In the genomic region with DNA sequence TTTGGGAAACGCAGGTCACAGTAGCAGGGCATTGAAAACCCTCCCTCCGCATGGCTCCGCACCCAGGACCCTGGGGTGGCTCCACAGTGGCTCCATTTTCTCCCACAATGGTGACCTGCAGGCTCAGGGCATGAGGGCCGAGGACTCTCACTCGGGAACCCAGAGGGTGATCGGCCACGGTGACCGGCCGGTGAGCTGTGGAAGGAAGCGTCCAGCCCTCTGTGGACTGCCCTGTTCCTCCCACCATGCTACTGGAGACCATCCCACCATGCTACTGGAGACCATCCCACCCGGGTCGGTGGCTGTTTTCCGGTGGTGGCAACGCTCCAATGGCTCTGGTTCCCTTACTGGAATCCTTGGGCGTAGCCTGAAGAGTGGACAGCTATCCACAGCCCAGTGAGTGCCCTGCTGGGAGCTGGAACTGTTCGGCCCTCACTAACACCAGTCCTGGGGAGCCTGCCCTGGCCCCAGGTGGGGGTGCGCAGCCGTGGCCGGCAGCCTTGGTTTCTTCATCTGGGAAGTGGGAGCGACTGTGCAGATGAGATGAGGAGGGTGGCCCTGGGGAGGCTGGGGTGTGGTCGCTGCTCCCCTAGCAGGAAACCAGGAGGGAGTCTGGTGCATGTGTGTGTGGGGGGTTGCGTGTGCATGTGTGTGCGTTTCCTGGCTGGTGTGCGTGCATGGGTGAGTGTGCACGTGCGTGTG, we compare ENCODE assay signal across 31 cellular contexts. TPM values are rescaled to one million over a fixed set of nuclear protein-coding genes. Genes with fewer than 3 reads are reported as not detected.
DNase-seq lines count a peak whose midpoint lies in the region; ATAC-seq and TF ChIP-seq lines count a peak whose summit lies in the region.
"Had no signal": no experiment of that assay in that cellular context is flagged by ENCODE, and none has a peak within 500 bp of the region (broad histone marks: within the 10 kb centered on the region; RNA-seq: fewer than 3 reads in every experiment).

No MANE protein-coding gene starts in this region.

- H3K27ac ChIP-seq in layer of hippocampus (ENCODE audit: low read depth, low read length) (peak overlapping the region; percentile 65), trophoblast cell (ENCODE audit: low read depth, low read length) (no peak overlapping the region), gastroesophageal sphincter (no peak overlapping the region)
- H3K27ac ChIP-seq: SJCRH30 had no signal

- peaks cover 7% of the 10 kb centered on the region for H3K9me3 ChIP-seq in trophoblast cell (ENCODE audit: insufficient read depth, low read depth, low read length)
- no peaks in the 10 kb centered on the region for H3K9me3 ChIP-seq in gastroesophageal sphincter
- H3K9me3 ChIP-seq: mucosa of descending colon, pancreas, SJCRH30, testis had no signal

- no peak overlapping the region for H2AFZ ChIP-seq in trophoblast cell (ENCODE audit: insufficient read depth, low read length, poor library complexity)

- TF ChIP-seq CTCF in gastroesophageal sphincter (IDR thresholded peaks at IDR 0.05), result no peak

- intact Hi-C loops in left cardiac atrium (cut with DNase I), result no loop called here
- intact Hi-C loops in Right ventricle myocardium inferior (cut with DNase I), result no loop called here

- no peak overlapping the region for H3K4ac ChIP-seq in trophoblast cell (ENCODE audit: low read depth, low read length)

- peaks cover 3% of the 10 kb centered on the region for H3K27me3 ChIP-seq in layer of hippocampus (ENCODE audit: control insufficient read depth, insufficient read depth, low read length)
- no peaks in the 10 kb centered on the region for H3K27me3 ChIP-seq in trophoblast cell (ENCODE audit: insufficient read depth, low read length)
- peaks cover 3% of the 10 kb centered on the region for H3K27me3 ChIP-seq in gastroesophageal sphincter
- H3K27me3 ChIP-seq: pancreas, testis had no signal

- TF ChIP-seq POLR2A in gastroesophageal sphincter (IDR thresholded peaks at IDR 0.05), result no peak

- WGBS in trophoblast cell (ENCODE audit: extremely low coverage, insufficient coverage, insufficient read length), result no CpG with 5 or more reads among the region's 26 CpGs
- WGBS in gastroesophageal sphincter (ENCODE audit: low coverage in 1 of 2), 2 donors, result 92% methylated on average over 2 of the region's 26 CpGs; no CpG with 5 or more reads in 1 of the 2 donors

- no peak overlapping the region for H3K9ac ChIP-seq in trophoblast cell (ENCODE audit: low read length)

- no peak overlapping the region for H4K8ac ChIP-seq in trophoblast cell (ENCODE audit: low read depth, low read length)

- H4K91ac ChIP-seq in trophoblast cell (ENCODE audit: low read depth, low read length), result no peak overlapping the region

- H2AK5ac ChIP-seq in trophoblast cell (ENCODE audit: low read length), result no peak overlapping the region

- TF ChIP-seq EP300 in gastroesophageal sphincter (IDR thresholded peaks at IDR 0.05), result no peak

- no peak overlapping the region for H2BK120ac ChIP-seq in trophoblast cell (ENCODE audit: insufficient read depth, low read length, poor library complexity)

- H3K14ac ChIP-seq in trophoblast cell (ENCODE audit: low read length), result no peak overlapping the region

- no peak overlapping the region for H3K4me2 ChIP-seq in trophoblast cell (ENCODE audit: low read length)

- no peak overlapping the region for H2BK5ac ChIP-seq in trophoblast cell (ENCODE audit: low read depth, low read length, poor library complexity)

- DNase-seq in left cardiac atrium (peak; percentile 37), Right ventricle myocardium inferior (ENCODE audit: missing footprints) (no peak), trophoblast cell (no peak), GOT3 (lab: John Stamatoyannopoulos, UW) (no peak), KG1 (lab: John Stamatoyannopoulos, UW) (no peak), NCI-H748 (lab: John Stamatoyannopoulos, UW; ENCODE audit: unreplicated experiment) (no peak)
- DNase-seq: 8988T; activated CD4-positive, alpha-beta T cell treated with anti-CD3 and anti-CD28 coated beads, Interleukin-2, amount 50 U/mL, for 1 hour; activated CD4-positive, CD25-positive, alpha-beta regulatory T cell; activated gamma-delta T cell; activated naive CD8-positive, alpha-beta T cell treated with anti-CD3 and anti-CD28 coated beads, Interleukin-2, amount 10 ng/mL, durations not matched to agents 7 days and 5 days; activated T-cell treated with anti-CD3 and anti-CD28 coated beads, Interleukin-2, amount 50 U/mL, for 4 hours; Calu3; central memory CD4-positive, alpha-beta T cell; DND-41; endodermal cell; GF-D8; mucosa of descending colon; natural killer cell; NCI-H1048; NCI-H2107; NCI-H748 treated with DMSO at 0.1 percent for 48 hours; pancreas; SJCRH30; small intestine; stimulated activated naive CD4-positive, alpha-beta T cell; testis had no signal

- no peaks in the 10 kb centered on the region for H3K79me2 ChIP-seq in trophoblast cell (ENCODE audit: control insufficient read depth, insufficient read depth, low read length, poor library complexity)

- H4K12ac ChIP-seq in trophoblast cell (ENCODE audit: low read depth, low read length), result no peak overlapping the region

- no peaks in the 10 kb centered on the region for H3K79me1 ChIP-seq in trophoblast cell (ENCODE audit: low read length)

- H3K4me1 ChIP-seq in trophoblast cell (ENCODE audit: control insufficient read depth in 1 of 2, insufficient read depth in 2 of 2, low read length in 2 of 2) (no peaks in the 10 kb centered on the region), gastroesophageal sphincter (peaks cover 0 to 39% (median 6%) of the 10 kb centered on the region in 3 donors)
- H3K4me1 ChIP-seq: SJCRH30 had no signal

- H3K4me3 ChIP-seq in trophoblast cell (ENCODE audit: low read depth, low read length) (peak overlapping the region; percentile 37), gastroesophageal sphincter (no peak overlapping the region)
- H3K4me3 ChIP-seq: mucosa of descending colon, pancreas, SJCRH30, testis had no signal

- no peak overlapping the region for H2BK12ac ChIP-seq in trophoblast cell (ENCODE audit: low read length)

- no peak overlapping the region for H3K23ac ChIP-seq in trophoblast cell (ENCODE audit: low read length)

- H3K36me3 ChIP-seq in trophoblast cell (ENCODE audit: control insufficient read depth in 1 of 2, insufficient read depth in 2 of 2, low read length in 2 of 2) (no peaks in the 10 kb centered on the region), gastroesophageal sphincter (no peaks in the 10 kb centered on the region)
- H3K36me3 ChIP-seq: pancreas, SJCRH30 had no signal

- no peak for ATAC-seq in left cardiac atrium
- no peak for ATAC-seq in Right ventricle myocardium inferior
- ATAC-seq in gastroesophageal sphincter, result no peak
- ATAC-seq: activated T-cell treated with anti-CD3 and anti-CD28 coated beads, Interleukin-2, amount 50 U/mL, for 4 hours; esophagus mucosa; mucosa of descending colon had no signal

- no peak overlapping the region for H3K18ac ChIP-seq in trophoblast cell (ENCODE audit: low read length)

RNA-seq across cellular contexts. Expression of a gene that starts 59.6 kb away (rescaled TPM):
- total RNA-seq in left cardiac atrium (1 to 10 TPM in 1 of 2 donors, under 1 TPM in 1; 0.99 to 1.2 TPM), Right ventricle myocardium inferior (12.8 TPM), gastroesophageal sphincter (1 to 10 TPM; 1.1 to 3.4 (median 1.6) TPM)
- polyA plus RNA-seq in trophoblast cell (2013), result 0.19 and 0.27 TPM in 2 replicates
- total RNA-seq: activated naive CD8-positive, alpha-beta T cell treated with anti-CD3 and anti-CD28 coated beads, Interleukin-2, amount 10 ng/mL, durations not matched to agents 7 days and 5 days; HT1080 had no signal
